ENCODE assay signal across 23 cellular contexts in the genomic region with DNA sequence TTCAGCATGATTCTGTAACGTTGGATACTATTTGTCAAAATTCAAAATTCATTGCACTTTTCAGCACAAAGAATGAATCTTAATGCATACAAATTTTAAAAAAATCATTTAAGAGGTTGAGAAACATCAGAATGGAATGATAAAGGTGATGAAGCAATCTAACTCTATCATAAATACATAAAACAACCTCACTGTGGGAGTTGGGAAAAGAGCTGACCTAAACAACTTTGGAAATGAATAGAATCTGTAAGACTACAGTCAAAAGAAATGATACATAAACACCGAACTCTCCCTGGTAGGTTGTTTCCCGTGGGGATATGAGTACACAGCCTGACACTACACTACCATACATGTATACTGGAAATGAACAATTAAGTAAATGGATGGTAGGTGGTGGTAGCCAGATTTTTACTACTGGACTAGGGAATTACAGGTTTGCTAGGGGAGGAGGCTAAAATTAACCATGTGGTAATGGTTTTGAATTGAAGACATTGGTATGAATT.
DNase-seq lines count a peak whose midpoint lies in the region; ATAC-seq and FAIRE-seq lines count a peak whose summit lies in the region.
"Had no signal": no experiment of that assay in that cellular context is flagged by ENCODE, and none has a peak within 500 bp of the region (broad histone marks: within the 10 kb centered on the region; RNA-seq: fewer than 3 reads in every experiment).

No MANE protein-coding gene starts in this region.

- no peak overlapping the region for H3K27ac Mint-ChIP-seq in activated CD4-positive, alpha-beta T cell treated with anti-CD3 and anti-CD28 coated beads for 36 hours
- no peak overlapping the region for H3K27ac Mint-ChIP-seq in stimulated activated effector memory CD8-positive, alpha-beta T cell treated with anti-CD3 and anti-CD28 coated beads, Interleukin-12 subunit alpha, Interleukin-12 subunit beta, amount 100 ng/mL, for 72 hours
- H3K27ac Mint-ChIP-seq: CD4-positive, alpha-beta memory T cell; CD8-positive, alpha-beta memory T cell had no signal

- H3K9me3 Mint-ChIP-seq in activated CD4-positive, alpha-beta T cell treated with anti-CD3 and anti-CD28 coated beads for 36 hours (ENCODE audit: low read depth) = no peaks in the 10 kb centered on the region
- H3K9me3 Mint-ChIP-seq in stimulated activated effector memory CD8-positive, alpha-beta T cell treated with anti-CD3 and anti-CD28 coated beads, Interleukin-12 subunit alpha, Interleukin-12 subunit beta, amount 100 ng/mL, for 72 hours = no peaks in the 10 kb centered on the region

- H3K27me3 Mint-ChIP-seq in activated CD4-positive, alpha-beta T cell treated with anti-CD3 and anti-CD28 coated beads for 36 hours = no peaks in the 10 kb centered on the region
- H3K27me3 Mint-ChIP-seq: CD4-positive, alpha-beta memory T cell had no signal

- peak overlapping the region; percentile 75 for H3K27ac ChIP-seq in SK-N-MC
- H3K27ac ChIP-seq: 22Rv1, BLaER1 had no signal

- no peak overlapping the region for H3K9ac ChIP-seq in SK-N-MC (ENCODE audit: insufficient read length)
- H3K9ac ChIP-seq: BLaER1 had no signal

- intact Hi-C loops in activated CD4-positive, alpha-beta T cell treated with anti-CD3 and anti-CD28 coated beads for 36 hours (cut with DNase I, micrococcal nuclease) = no loop called here

- ATAC-seq in activated CD4-positive, alpha-beta T cell treated with anti-CD3 and anti-CD28 coated beads for 36 hours = peak; percentile 34
- ATAC-seq in stimulated activated effector memory CD8-positive, alpha-beta T cell treated with anti-CD3 and anti-CD28 coated beads, Interleukin-12 subunit alpha, Interleukin-12 subunit beta, amount 100 ng/mL, for 72 hours = peak; percentile 64

- FAIRE-seq in GM19239 (lab: Jason Lieb, UNC) = no peak
- FAIRE-seq: G401.6, GM12891 had no signal

- H3K36me3 ChIP-seq in SK-N-MC (ENCODE audit: insufficient read depth, low read length) = no peaks in the 10 kb centered on the region
- H3K36me3 ChIP-seq: BE2C, BLaER1 had no signal

- POLR2A ChIA-PET in activated CD4-positive, alpha-beta T cell treated with anti-CD3 and anti-CD28 coated beads for 36 hours (lab: Charles Lee) = no interaction called here

- no peak overlapping the region for H3K4me3 Mint-ChIP-seq in activated CD4-positive, alpha-beta T cell treated with anti-CD3 and anti-CD28 coated beads for 36 hours
- H3K4me3 Mint-ChIP-seq in stimulated activated effector memory CD8-positive, alpha-beta T cell treated with anti-CD3 and anti-CD28 coated beads, Interleukin-12 subunit alpha, Interleukin-12 subunit beta, amount 100 ng/mL, for 72 hours = no peak overlapping the region
- H3K4me3 Mint-ChIP-seq: CD14-positive monocyte; CD4-positive, CD25-positive, alpha-beta regulatory T cell; CD8-positive, alpha-beta memory T cell had no signal

- CTCF ChIA-PET in activated CD4-positive, alpha-beta T cell treated with anti-CD3 and anti-CD28 coated beads for 36 hours (lab: Charles Lee) = interaction anchor here (1.6 kb wide), 1 partner anchor 13 kb away, joined by 5 read pairs; no protein-coding TSS in a partner anchor

- no peaks in the 10 kb centered on the region for H3K36me3 Mint-ChIP-seq in activated CD4-positive, alpha-beta T cell treated with anti-CD3 and anti-CD28 coated beads for 36 hours (ENCODE audit: low read depth)
- no peaks in the 10 kb centered on the region for H3K36me3 Mint-ChIP-seq in stimulated activated effector memory CD8-positive, alpha-beta T cell treated with anti-CD3 and anti-CD28 coated beads, Interleukin-12 subunit alpha, Interleukin-12 subunit beta, amount 100 ng/mL, for 72 hours
- H3K36me3 Mint-ChIP-seq: CD14-positive monocyte; CD4-positive, alpha-beta memory T cell; CD4-positive, CD25-positive, alpha-beta regulatory T cell; CD8-positive, alpha-beta memory T cell had no signal

- no peak for DNase-seq in activated CD4-positive, alpha-beta T cell treated with anti-CD3 and anti-CD28 coated beads for 36 hours
- no peak for DNase-seq in activated CD4-positive, alpha-beta T cell treated with anti-CD3 and anti-CD28 coated beads for 48 hours
- DNase-seq in SK-N-MC (ENCODE audit: low read depth, low spot score) (peak; percentile 60), NCI-H187 (lab: John Stamatoyannopoulos, UW) (no peak), NCI-H1092 treated with DMSO at 0.1 percent for 48 hours (lab: John Stamatoyannopoulos, UW) (no peak), GM19239 (ENCODE audit: insufficient read length, low spot score) (no peak)
- no peak for DNase-seq in stimulated activated effector memory CD8-positive, alpha-beta T cell treated with anti-CD3 and anti-CD28 coated beads, Interleukin-12 subunit alpha, Interleukin-12 subunit beta, amount 100 ng/mL, for 72 hours (ENCODE audit: low spot score in 2 of 2)
- DNase-seq: ACHN; BE2C; C1 segment of cervical spinal cord; CD4-positive, alpha-beta memory T cell; CD4-positive, CD25-positive, alpha-beta regulatory T cell; CD8-positive, alpha-beta memory T cell; COR-L47; DMS 273 treated with DMSO at 0.1 percent for 48 hours; DMS153; DMS79 treated with DMSO at 0.1 percent for 48 hours; GF-D8 had no signal

- H3K4me3 ChIP-seq in SK-N-MC = peak overlapping the region; percentile 34
- H3K4me3 ChIP-seq: BLaER1 had no signal

- H3K4me1 Mint-ChIP-seq in activated CD4-positive, alpha-beta T cell treated with anti-CD3 and anti-CD28 coated beads for 36 hours = peaks cover 31% of the 10 kb centered on the region
- peaks cover 16% of the 10 kb centered on the region for H3K4me1 Mint-ChIP-seq in stimulated activated effector memory CD8-positive, alpha-beta T cell treated with anti-CD3 and anti-CD28 coated beads, Interleukin-12 subunit alpha, Interleukin-12 subunit beta, amount 100 ng/mL, for 72 hours

- no peaks in the 10 kb centered on the region for H3K9me3 ChIP-seq in SK-N-MC (ENCODE audit: low read depth, low read length)
- H3K9me3 ChIP-seq: BE2C, BLaER1 had no signal
